In the genomic region with DNA sequence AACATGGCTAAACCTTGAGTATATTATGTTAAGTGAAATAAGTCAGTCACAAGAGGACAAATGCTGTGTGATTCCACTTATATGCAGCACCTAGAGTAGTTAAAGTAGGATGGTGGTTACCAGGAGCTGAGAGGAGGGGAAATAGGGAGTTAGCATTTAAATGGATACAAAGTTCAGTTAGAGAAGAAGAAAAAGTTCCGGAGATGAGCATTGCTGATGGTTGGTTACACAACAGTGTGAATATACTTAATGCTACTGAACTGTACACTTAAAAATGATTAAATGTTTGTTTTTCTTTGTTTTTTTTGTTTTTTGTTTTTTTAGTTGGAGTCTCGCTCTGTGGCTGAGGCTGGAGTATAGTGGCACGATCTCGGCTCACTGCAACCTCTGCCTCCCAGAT, we compare ENCODE assay signal across 1 cellular context.
A peak's percentile ranks its signal among the peaks of the same experiment; 100 is the strongest.
TF ChIP-seq lines count a peak whose summit lies in the region.

No MANE protein-coding gene starts in this region.

TF ChIP-seq in HepG2, 621 proteins besides CTCF, POLR2A, EP300 and RAD21 (continued from another document and continues in another):
- TF ChIP-seq, protein P1, sequence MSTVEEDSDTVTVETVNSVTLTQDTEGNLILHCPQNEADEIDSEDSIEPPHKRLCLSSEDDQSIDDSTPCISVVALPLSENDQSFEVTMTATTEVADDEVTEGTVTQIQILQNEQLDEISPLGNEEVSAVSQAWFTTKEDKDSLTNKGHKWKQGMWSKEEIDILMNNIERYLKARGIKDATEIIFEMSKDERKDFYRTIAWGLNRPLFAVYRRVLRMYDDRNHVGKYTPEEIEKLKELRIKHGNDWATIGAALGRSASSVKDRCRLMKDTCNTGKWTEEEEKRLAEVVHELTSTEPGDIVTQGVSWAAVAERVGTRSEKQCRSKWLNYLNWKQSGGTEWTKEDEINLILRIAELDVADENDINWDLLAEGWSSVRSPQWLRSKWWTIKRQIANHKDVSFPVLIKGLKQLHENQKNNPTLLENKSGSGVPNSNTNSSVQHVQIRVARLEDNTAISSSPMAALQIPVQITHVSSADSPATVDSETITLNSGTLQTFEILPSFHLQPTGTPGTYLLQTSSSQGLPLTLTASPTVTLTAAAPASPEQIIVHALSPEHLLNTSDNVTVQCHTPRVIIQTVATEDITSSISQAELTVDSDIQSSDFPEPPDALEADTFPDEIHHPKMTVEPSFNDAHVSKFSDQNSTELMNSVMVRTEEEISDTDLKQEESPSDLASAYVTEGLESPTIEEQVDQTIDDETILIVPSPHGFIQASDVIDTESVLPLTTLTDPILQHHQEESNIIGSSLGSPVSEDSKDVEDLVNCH (CRISPR knock-in tag; IDR thresholded peaks at IDR 0.05): no peak
- no peak for TF ChIP-seq FOXK1 (CRISPR knock-in tag; IDR thresholded peaks at IDR 0.05; ENCODE audit: borderline replicate concordance, low read depth)
- TF ChIP-seq ZNF703 (CRISPR knock-in tag; IDR thresholded peaks at IDR 0.05; ENCODE audit: borderline replicate concordance): no peak
- no peak for TF ChIP-seq ZNF616 (CRISPR knock-in tag; IDR thresholded peaks at IDR 0.05; ENCODE audit: low read depth)
- no peak for TF ChIP-seq NFIB (CRISPR knock-in tag; IDR thresholded peaks at IDR 0.05; ENCODE audit: borderline replicate concordance)
- TF ChIP-seq ELF3 (CRISPR knock-in tag; IDR thresholded peaks at IDR 0.05): peak; percentile 44; the same call in 1 of the 2 replicates
- peak; percentile 45; the same call in 1 of the 2 replicates for TF ChIP-seq HMG20A (CRISPR knock-in tag; IDR thresholded peaks at IDR 0.05; ENCODE audit: borderline replicate concordance)
- TF ChIP-seq, protein P2, sequence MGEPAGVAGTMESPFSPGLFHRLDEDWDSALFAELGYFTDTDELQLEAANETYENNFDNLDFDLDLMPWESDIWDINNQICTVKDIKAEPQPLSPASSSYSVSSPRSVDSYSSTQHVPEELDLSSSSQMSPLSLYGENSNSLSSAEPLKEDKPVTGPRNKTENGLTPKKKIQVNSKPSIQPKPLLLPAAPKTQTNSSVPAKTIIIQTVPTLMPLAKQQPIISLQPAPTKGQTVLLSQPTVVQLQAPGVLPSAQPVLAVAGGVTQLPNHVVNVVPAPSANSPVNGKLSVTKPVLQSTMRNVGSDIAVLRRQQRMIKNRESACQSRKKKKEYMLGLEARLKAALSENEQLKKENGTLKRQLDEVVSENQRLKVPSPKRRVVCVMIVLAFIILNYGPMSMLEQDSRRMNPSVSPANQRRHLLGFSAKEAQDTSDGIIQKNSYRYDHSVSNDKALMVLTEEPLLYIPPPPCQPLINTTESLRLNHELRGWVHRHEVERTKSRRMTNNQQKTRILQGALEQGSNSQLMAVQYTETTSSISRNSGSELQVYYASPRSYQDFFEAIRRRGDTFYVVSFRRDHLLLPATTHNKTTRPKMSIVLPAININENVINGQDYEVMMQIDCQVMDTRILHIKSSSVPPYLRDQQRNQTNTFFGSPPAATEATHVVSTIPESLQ (CRISPR knock-in tag; conservative IDR thresholded peaks at IDR 0.05): no peak
- no peak for TF ChIP-seq SMYD3 (CRISPR knock-in tag; IDR thresholded peaks at IDR 0.05)
- TF ChIP-seq, protein P3, sequence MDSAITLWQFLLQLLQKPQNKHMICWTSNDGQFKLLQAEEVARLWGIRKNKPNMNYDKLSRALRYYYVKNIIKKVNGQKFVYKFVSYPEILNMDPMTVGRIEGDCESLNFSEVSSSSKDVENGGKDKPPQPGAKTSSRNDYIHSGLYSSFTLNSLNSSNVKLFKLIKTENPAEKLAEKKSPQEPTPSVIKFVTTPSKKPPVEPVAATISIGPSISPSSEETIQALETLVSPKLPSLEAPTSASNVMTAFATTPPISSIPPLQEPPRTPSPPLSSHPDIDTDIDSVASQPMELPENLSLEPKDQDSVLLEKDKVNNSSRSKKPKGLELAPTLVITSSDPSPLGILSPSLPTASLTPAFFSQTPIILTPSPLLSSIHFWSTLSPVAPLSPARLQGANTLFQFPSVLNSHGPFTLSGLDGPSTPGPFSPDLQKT (CRISPR knock-in tag; IDR thresholded peaks at IDR 0.05; ENCODE audit: borderline replicate concordance): no peak
- TF ChIP-seq, protein P4, sequence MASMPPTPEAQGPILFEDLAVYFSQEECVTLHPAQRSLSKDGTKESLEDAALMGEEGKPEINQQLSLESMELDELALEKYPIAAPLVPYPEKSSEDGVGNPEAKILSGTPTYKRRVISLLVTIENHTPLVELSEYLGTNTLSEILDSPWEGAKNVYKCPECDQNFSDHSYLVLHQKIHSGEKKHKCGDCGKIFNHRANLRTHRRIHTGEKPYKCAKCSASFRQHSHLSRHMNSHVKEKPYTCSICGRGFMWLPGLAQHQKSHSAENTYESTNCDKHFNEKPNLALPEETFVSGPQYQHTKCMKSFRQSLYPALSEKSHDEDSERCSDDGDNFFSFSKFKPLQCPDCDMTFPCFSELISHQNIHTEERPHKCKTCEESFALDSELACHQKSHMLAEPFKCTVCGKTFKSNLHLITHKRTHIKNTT (CRISPR knock-in tag; IDR thresholded peaks at IDR 0.05): no peak
- TF ChIP-seq ZNF709 (CRISPR knock-in tag; IDR thresholded peaks at IDR 0.05): no peak
- no peak for TF ChIP-seq SRY (CRISPR knock-in tag; IDR thresholded peaks at IDR 0.05)
- no peak for TF ChIP-seq KLF12 (CRISPR knock-in tag; IDR thresholded peaks at IDR 0.05; ENCODE audit: borderline replicate concordance)
- TF ChIP-seq IRX3 (CRISPR knock-in tag; IDR thresholded peaks at IDR 0.05; ENCODE audit: borderline replicate concordance, low read depth): no peak
- no peak for TF ChIP-seq ELF1 (CRISPR knock-in tag; IDR thresholded peaks at IDR 0.05)
- TF ChIP-seq HOXA7 (CRISPR knock-in tag; IDR thresholded peaks at IDR 0.05): no peak
- no peak for TF ChIP-seq HDAC1 (CRISPR knock-in tag; IDR thresholded peaks at IDR 0.05)
- TF ChIP-seq KLF6 (CRISPR knock-in tag; IDR thresholded peaks at IDR 0.05): no peak
- TF ChIP-seq, protein P5, sequence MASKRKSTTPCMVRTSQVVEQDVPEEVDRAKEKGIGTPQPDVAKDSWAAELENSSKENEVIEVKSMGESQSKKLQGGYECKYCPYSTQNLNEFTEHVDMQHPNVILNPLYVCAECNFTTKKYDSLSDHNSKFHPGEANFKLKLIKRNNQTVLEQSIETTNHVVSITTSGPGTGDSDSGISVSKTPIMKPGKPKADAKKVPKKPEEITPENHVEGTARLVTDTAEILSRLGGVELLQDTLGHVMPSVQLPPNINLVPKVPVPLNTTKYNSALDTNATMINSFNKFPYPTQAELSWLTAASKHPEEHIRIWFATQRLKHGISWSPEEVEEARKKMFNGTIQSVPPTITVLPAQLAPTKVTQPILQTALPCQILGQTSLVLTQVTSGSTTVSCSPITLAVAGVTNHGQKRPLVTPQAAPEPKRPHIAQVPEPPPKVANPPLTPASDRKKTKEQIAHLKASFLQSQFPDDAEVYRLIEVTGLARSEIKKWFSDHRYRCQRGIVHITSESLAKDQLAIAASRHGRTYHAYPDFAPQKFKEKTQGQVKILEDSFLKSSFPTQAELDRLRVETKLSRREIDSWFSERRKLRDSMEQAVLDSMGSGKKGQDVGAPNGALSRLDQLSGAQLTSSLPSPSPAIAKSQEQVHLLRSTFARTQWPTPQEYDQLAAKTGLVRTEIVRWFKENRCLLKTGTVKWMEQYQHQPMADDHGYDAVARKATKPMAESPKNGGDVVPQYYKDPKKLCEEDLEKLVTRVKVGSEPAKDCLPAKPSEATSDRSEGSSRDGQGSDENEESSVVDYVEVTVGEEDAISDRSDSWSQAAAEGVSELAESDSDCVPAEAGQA (IDR thresholded peaks at IDR 0.05; ENCODE audit: low read depth): no peak
- TF ChIP-seq, protein P5 (CRISPR knock-in tag; IDR thresholded peaks at IDR 0.05; ENCODE audit: borderline replicate concordance): no peak
- no peak for TF ChIP-seq BORCS8-MEF2B (CRISPR knock-in tag; IDR thresholded peaks at IDR 0.05)
- TF ChIP-seq ZNF430 (CRISPR knock-in tag; IDR thresholded peaks at IDR 0.05): no peak
- no peak for TF ChIP-seq TBL1XR1 (IDR thresholded peaks at IDR 0.05; ENCODE audit: borderline replicate concordance, low read length, partially characterized antibody)
- peak; percentile 83 for TF ChIP-seq MIXL1 (CRISPR knock-in tag; IDR thresholded peaks at IDR 0.05)
- no peak for TF ChIP-seq ZNF7 (CRISPR knock-in tag; IDR thresholded peaks at IDR 0.05)
- TF ChIP-seq, protein P6, sequence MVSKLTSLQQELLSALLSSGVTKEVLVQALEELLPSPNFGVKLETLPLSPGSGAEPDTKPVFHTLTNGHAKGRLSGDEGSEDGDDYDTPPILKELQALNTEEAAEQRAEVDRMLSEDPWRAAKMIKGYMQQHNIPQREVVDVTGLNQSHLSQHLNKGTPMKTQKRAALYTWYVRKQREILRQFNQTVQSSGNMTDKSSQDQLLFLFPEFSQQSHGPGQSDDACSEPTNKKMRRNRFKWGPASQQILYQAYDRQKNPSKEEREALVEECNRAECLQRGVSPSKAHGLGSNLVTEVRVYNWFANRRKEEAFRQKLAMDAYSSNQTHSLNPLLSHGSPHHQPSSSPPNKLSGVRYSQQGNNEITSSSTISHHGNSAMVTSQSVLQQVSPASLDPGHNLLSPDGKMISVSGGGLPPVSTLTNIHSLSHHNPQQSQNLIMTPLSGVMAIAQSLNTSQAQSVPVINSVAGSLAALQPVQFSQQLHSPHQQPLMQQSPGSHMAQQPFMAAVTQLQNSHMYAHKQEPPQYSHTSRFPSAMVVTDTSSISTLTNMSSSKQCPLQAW (CRISPR knock-in tag; IDR thresholded peaks at IDR 0.05): 0 out of 2 replicates have a peak, but pooled peaks have one; percentile 18
- TF ChIP-seq DR1 (CRISPR knock-in tag; IDR thresholded peaks at IDR 0.05): no peak
- no peak for TF ChIP-seq RELA (CRISPR knock-in tag; IDR thresholded peaks at IDR 0.05)
- TF ChIP-seq SNRNP70 (IDR thresholded peaks at IDR 0.05; ENCODE audit: low read depth, low read length): no peak
- TF ChIP-seq, protein P7, sequence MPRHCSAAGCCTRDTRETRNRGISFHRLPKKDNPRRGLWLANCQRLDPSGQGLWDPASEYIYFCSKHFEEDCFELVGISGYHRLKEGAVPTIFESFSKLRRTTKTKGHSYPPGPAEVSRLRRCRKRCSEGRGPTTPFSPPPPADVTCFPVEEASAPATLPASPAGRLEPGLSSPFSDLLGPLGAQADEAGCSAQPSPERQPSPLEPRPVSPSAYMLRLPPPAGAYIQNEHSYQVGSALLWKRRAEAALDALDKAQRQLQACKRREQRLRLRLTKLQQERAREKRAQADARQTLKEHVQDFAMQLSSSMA (CRISPR knock-in tag; IDR thresholded peaks at IDR 0.05): no peak
- no peak for TF ChIP-seq ZNF3 (CRISPR knock-in tag; IDR thresholded peaks at IDR 0.05)
- no peak for TF ChIP-seq ATF7 (IDR thresholded peaks at IDR 0.05)
- no peak for TF ChIP-seq ATF7 (CRISPR knock-in tag; IDR thresholded peaks at IDR 0.05)
- no peak for TF ChIP-seq NCOR1 (IDR thresholded peaks at IDR 0.05; ENCODE audit: borderline replicate concordance, low read length)
- TF ChIP-seq NR2F1 (CRISPR knock-in tag; IDR thresholded peaks at IDR 0.05): no peak
- TF ChIP-seq ZNF354B (CRISPR knock-in tag; IDR thresholded peaks at IDR 0.05): no peak
- no peak for TF ChIP-seq ZNF570 (CRISPR knock-in tag; IDR thresholded peaks at IDR 0.05; ENCODE audit: borderline replicate concordance)
- no peak for TF ChIP-seq TCF12 (IDR thresholded peaks at IDR 0.05)
- TF ChIP-seq TCF12 (CRISPR knock-in tag; IDR thresholded peaks at IDR 0.05): no peak
- no peak for TF ChIP-seq ZNF101 (CRISPR knock-in tag; IDR thresholded peaks at IDR 0.05; ENCODE audit: borderline replicate concordance, low read depth)
- TF ChIP-seq HDAC2 (CRISPR knock-in tag; IDR thresholded peaks at IDR 0.05): no peak
- TF ChIP-seq, protein P8, sequence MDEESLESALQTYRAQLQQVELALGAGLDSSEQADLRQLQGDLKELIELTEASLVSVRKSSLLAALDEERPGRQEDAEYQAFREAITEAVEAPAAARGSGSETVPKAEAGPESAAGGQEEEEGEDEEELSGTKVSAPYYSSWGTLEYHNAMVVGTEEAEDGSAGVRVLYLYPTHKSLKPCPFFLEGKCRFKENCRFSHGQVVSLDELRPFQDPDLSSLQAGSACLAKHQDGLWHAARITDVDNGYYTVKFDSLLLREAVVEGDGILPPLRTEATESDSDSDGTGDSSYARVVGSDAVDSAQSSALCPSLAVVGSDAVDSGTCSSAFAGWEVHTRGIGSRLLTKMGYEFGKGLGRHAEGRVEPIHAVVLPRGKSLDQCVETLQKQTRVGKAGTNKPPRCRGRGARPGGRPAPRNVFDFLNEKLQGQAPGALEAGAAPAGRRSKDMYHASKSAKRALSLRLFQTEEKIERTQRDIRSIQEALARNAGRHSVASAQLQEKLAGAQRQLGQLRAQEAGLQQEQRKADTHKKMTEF (CRISPR knock-in tag; IDR thresholded peaks at IDR 0.05): 0 out of 2 replicates have a peak, but pooled peaks have one; percentile 35
- no peak for TF ChIP-seq ZFP37 (CRISPR knock-in tag; IDR thresholded peaks at IDR 0.05; ENCODE audit: borderline replicate concordance)
- TF ChIP-seq, protein P9, sequence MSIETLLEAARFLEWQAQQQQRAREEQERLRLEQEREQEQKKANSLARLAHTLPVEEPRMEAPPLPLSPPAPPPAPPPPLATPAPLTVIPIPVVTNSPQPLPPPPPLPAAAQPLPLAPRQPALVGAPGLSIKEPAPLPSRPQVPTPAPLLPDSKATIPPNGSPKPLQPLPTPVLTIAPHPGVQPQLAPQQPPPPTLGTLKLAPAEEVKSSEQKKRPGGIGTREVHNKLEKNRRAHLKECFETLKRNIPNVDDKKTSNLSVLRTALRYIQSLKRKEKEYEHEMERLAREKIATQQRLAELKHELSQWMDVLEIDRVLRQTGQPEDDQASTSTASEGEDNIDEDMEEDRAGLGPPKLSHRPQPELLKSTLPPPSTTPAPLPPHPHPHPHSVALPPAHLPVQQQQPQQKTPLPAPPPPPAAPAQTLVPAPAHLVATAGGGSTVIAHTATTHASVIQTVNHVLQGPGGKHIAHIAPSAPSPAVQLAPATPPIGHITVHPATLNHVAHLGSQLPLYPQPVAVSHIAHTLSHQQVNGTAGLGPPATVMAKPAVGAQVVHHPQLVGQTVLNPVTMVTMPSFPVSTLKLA (IDR thresholded peaks at IDR 0.05): no peak
- no peak for TF ChIP-seq SOX6 (IDR thresholded peaks at IDR 0.05)
- TF ChIP-seq SOX6 (CRISPR knock-in tag; IDR thresholded peaks at IDR 0.05): peak; percentile 58; the same call in 1 of the 2 replicates
- no peak for TF ChIP-seq ZNF264 (CRISPR knock-in tag; IDR thresholded peaks at IDR 0.05)
- no peak for TF ChIP-seq NPAS2 (CRISPR knock-in tag; IDR thresholded peaks at IDR 0.05; ENCODE audit: borderline replicate concordance)
- no peak for TF ChIP-seq ZBTB38 (CRISPR knock-in tag; IDR thresholded peaks at IDR 0.05)
- no peak for TF ChIP-seq SIX4 (CRISPR knock-in tag; IDR thresholded peaks at IDR 0.05)
- TF ChIP-seq RFX5 (IDR thresholded peaks at IDR 0.05; ENCODE audit: low read depth, low read length): no peak
